Comparison of ENCODE assay signal across 10 cellular contexts in genomic region chr2:36450466-36451196, GRCh38.
A peak's percentile ranks its signal among the peaks of the same experiment; 100 is the strongest.
DNase-seq lines count a peak whose midpoint lies in the region; ATAC-seq, FAIRE-seq and TF ChIP-seq lines count a peak whose summit lies in the region.
"Had no signal": no experiment of that assay in that cellular context is flagged by ENCODE, and none has a peak within 500 bp of the region (broad histone marks: within the 10 kb centered on the region; RNA-seq: fewer than 3 reads in every experiment).

No MANE protein-coding gene starts in this region.

- no peak overlapping the region for H3K4me3 Mint-ChIP-seq in H9
- H3K4me3 Mint-ChIP-seq: activated CD8-positive, alpha-beta T cell treated with anti-CD3 and anti-CD28 coated beads for 36 hours had no signal

- H3K4me3 ChIP-seq in astrocyte of the cerebellum (ENCODE audit: low read depth, low read length): no peak overlapping the region
- H3K4me3 ChIP-seq in heart right ventricle: no peak overlapping the region
- H3K4me3 ChIP-seq in skeletal muscle satellite cell (ENCODE audit: low read length): no peak overlapping the region
- H3K4me3 ChIP-seq in small intestine (ENCODE audit: low read depth in 1 of 2, low read length in 2 of 2): no peak overlapping the region

- ATAC-seq in heart right ventricle: peak in 6 of 8 donors; percentile 35 to 71 (median 58)
- ATAC-seq: activated CD8-positive, alpha-beta T cell treated with anti-CD3 and anti-CD28 coated beads for 36 hours had no signal

- no peaks in the 10 kb centered on the region for H3K27me3 ChIP-seq in heart right ventricle
- no peaks in the 10 kb centered on the region for H3K27me3 ChIP-seq in skeletal muscle satellite cell (ENCODE audit: control insufficient read depth, insufficient read depth, low read length)
- no peaks in the 10 kb centered on the region for H3K27me3 ChIP-seq in small intestine (ENCODE audit: control insufficient read depth in 2 of 2, insufficient read depth in 2 of 2, low read length in 2 of 2)
- H3K27me3 ChIP-seq in H9 (ENCODE audit: insufficient read depth, low read length): no peaks in the 10 kb centered on the region

- no peaks in the 10 kb centered on the region for H3K79me1 ChIP-seq in H9 (ENCODE audit: insufficient read depth, low read depth, low read length, poor library complexity, severe bottlenecking)

- intact Hi-C loops in heart right ventricle (cut with DNase I) (loop anchor here in 2 of 10 donors (10.0 kb wide), 1 partner anchor 96 kb away; the partner anchor contains the start of gene CRIM1 (in 2 of the 2)), posterior cingulate gyrus (cut with DNase I) (no loop called here)

- H3K79me2 ChIP-seq in H9 (ENCODE audit: insufficient read depth, low read length): no peaks in the 10 kb centered on the region

- no peak overlapping the region for H2BK15ac ChIP-seq in H9 (ENCODE audit: low read depth, low read length)

- no peak overlapping the region for H3K14ac ChIP-seq in H9 (ENCODE audit: insufficient read depth, low read length)

- no peaks in the 10 kb centered on the region for H4K20me1 ChIP-seq in H9 (ENCODE audit: control insufficient read depth, insufficient read depth, insufficient read length)

- H2BK12ac ChIP-seq in H9 (ENCODE audit: insufficient read length, low read depth, low read length): no peak overlapping the region

- H4K91ac ChIP-seq in H9 (ENCODE audit: insufficient read length, low read depth, low read length): no peak overlapping the region

- no peak for FAIRE-seq in small intestine (lab: Jason Lieb, UNC)

- no peak overlapping the region for H3K56ac ChIP-seq in H9 (ENCODE audit: insufficient read length, low read depth, low read length)

- H3K27me3 Mint-ChIP-seq in H9 (ENCODE audit: low read depth): no peaks in the 10 kb centered on the region
- H3K27me3 Mint-ChIP-seq: activated CD8-positive, alpha-beta T cell treated with anti-CD3 and anti-CD28 coated beads for 36 hours had no signal

- H4K8ac ChIP-seq in H9 (replicated peaks; ENCODE audit: insufficient read length, low read depth, low read length): no peak overlapping the region

- no peak overlapping the region for H4K5ac ChIP-seq in H9 (ENCODE audit: insufficient read length, low read depth, low read length)

- no peaks in the 10 kb centered on the region for H3K9me3 Mint-ChIP-seq in H9
- H3K9me3 Mint-ChIP-seq: activated CD8-positive, alpha-beta T cell treated with anti-CD3 and anti-CD28 coated beads for 36 hours had no signal

- H2BK120ac ChIP-seq in H9 (ENCODE audit: low read depth, low read length, poor library complexity, severe bottlenecking): no peak overlapping the region

- H3K27ac ChIP-seq in heart right ventricle: peak overlapping the region in 6 of 10 donors; percentile 40 to 80 (median 60)
- H3K27ac ChIP-seq in small intestine (ENCODE audit: low read depth in 1 of 2, low read length in 1 of 2): no peak overlapping the region
- no peak overlapping the region for H3K27ac ChIP-seq in H9 (ENCODE audit: insufficient read length, low read depth, low read length)
- H3K27ac ChIP-seq: KMS-11 had no signal

- 50 to 56% methylated on average over 5 of the region's 5 CpGs for WGBS in heart right ventricle, 2 donors
- WGBS in small intestine, 3 donors: 65 to 88% (median 84%) methylated on average over 5 of the region's 5 CpGs
- no CpG with 5 or more reads among the region's 5 CpGs for WGBS in H9 (ENCODE audit: extremely low coverage, insufficient read length, low lambda C conversion rate)

- H3T11ph ChIP-seq in H9 (ENCODE audit: low read length): no peak overlapping the region

- H3K4ac ChIP-seq in H9 (ENCODE audit: low read depth, low read length): no peak overlapping the region

- H2AK5ac ChIP-seq in H9 (ENCODE audit: insufficient read length, low read length): no peak overlapping the region

- H2BK20ac ChIP-seq in H9 (ENCODE audit: low read depth, low read length, poor library complexity, severe bottlenecking): no peak overlapping the region

- H3K36me3 ChIP-seq in heart right ventricle: peaks cover 0 to 35% (median 4%) of the 10 kb centered on the region in 9 donors
- H3K36me3 ChIP-seq in skeletal muscle satellite cell (ENCODE audit: insufficient read depth, low read length): peaks cover 91% of the 10 kb centered on the region
- peaks cover 0 to 2% of the 10 kb centered on the region in 2 donors for H3K36me3 ChIP-seq in small intestine (ENCODE audit: control insufficient read depth in 2 of 2, insufficient read depth in 2 of 2, low read length in 2 of 2)

- peaks cover 7 to 28% (median 11%) of the 10 kb centered on the region in 3 experiments; a peak in 6 of 7 replicates for H3K36me3 Mint-ChIP-seq in H9 (ENCODE audit: insufficient read depth in 1 of 3, low read depth in 3 of 3)

- H2AFZ ChIP-seq in H9 (ENCODE audit: low read length): no peak overlapping the region

- no peak overlapping the region for H3K18ac ChIP-seq in H9 (ENCODE audit: insufficient read length, low read depth, low read length)

- H3K23me2 ChIP-seq in H9 (ENCODE audit: insufficient read length, low read depth, low read length, poor library complexity, severe bottlenecking): no peaks in the 10 kb centered on the region

- TF ChIP-seq CTCF in astrocyte of the cerebellum (IDR thresholded peaks at IDR 0.05; ENCODE audit: low read depth, low read length, missing control alignments) (no peak), heart right ventricle (IDR thresholded peaks at IDR 0.05) (no peak), H9 (conservative IDR thresholded peaks at IDR 0.05) (no peak)

- H3K4me1 ChIP-seq in heart right ventricle (peaks cover 4 to 84% (median 53%) of the 10 kb centered on the region in 9 donors), skeletal muscle satellite cell (ENCODE audit: control insufficient read depth, insufficient read depth, low read length) (peaks cover 65% of the 10 kb centered on the region), small intestine (ENCODE audit: control insufficient read depth in 2 of 2, insufficient read depth in 1 of 2, low read depth in 1 of 2, low read length in 1 of 2) (peaks cover 0 to 2% of the 10 kb centered on the region in 2 donors), H9 (ENCODE audit: insufficient read depth, low read length) (peaks cover 6% of the 10 kb centered on the region)

- H3K9ac ChIP-seq in skeletal muscle satellite cell (ENCODE audit: low read depth, low read length) (peak overlapping the region; percentile 63), H9 (ENCODE audit: extremely low read depth, insufficient read length, low read length) (no peak overlapping the region)
- H3K9ac ChIP-seq: KMS-11 had no signal

- H3K27ac Mint-ChIP-seq in H9: no peak overlapping the region
- H3K27ac Mint-ChIP-seq: activated CD8-positive, alpha-beta T cell treated with anti-CD3 and anti-CD28 coated beads for 36 hours had no signal

- H3K23ac ChIP-seq in H9 (ENCODE audit: insufficient read length, low read depth, low read length): no peak overlapping the region

- in situ Hi-C loops in astrocyte of the cerebellum (cut with HindIII; ENCODE audit: low sequenced_read_pairs): no loop called here

- peak; percentile 88 for DNase-seq in ELR (ENCODE audit: low read depth)
- peak; percentile 89 for DNase-seq in astrocyte of the cerebellum (ENCODE audit: low read depth)
- no peak for DNase-seq in heart right ventricle
- DNase-seq in small intestine: no peak
- no peak for DNase-seq in H9
- no peak for DNase-seq in NCI-H2081 treated with DMSO at 0.1 percent for 48 hours (lab: John Stamatoyannopoulos, UW)
- DNase-seq in posterior cingulate gyrus: no peak
- DNase-seq: activated CD8-positive, alpha-beta T cell treated with anti-CD3 and anti-CD28 coated beads for 36 hours had no signal

- H3K9me3 ChIP-seq in heart right ventricle (no peaks in the 10 kb centered on the region), skeletal muscle satellite cell (replicated peaks; ENCODE audit: low read length) (no peaks in the 10 kb centered on the region), small intestine (ENCODE audit: control insufficient read depth, low read depth) (no peaks in the 10 kb centered on the region), H9 (ENCODE audit: control insufficient read depth, low read depth, low read length) (no peaks in the 10 kb centered on the region)

- no peak overlapping the region for H2BK5ac ChIP-seq in H9 (ENCODE audit: insufficient read length, low read length)

- H3K4me2 ChIP-seq in skeletal muscle satellite cell (ENCODE audit: low read length) (peak overlapping the region; percentile 23), H9 (ENCODE audit: insufficient read depth, insufficient read length, low read length) (no peak overlapping the region)
- H3K4me2 ChIP-seq: KMS-11 had no signal

- peaks cover 3 to 13% of the 10 kb centered on the region in 2 experiments for H3K4me1 Mint-ChIP-seq in H9

Comparison
In these comparisons a context has a peak if more than half of its experiments do, and no peak if none do; other contexts are left out.
1. DNase-seq: peak in ELR (single experiment) and astrocyte of the cerebellum (single experiment); none in heart right ventricle (0 of 2), small intestine (single experiment), H9 (single experiment), NCI-H2081 treated with DMSO at 0.1 percent for 48 hours (single experiment) and posterior cingulate gyrus (0 of 10).
2. H3K27ac ChIP-seq: peak in heart right ventricle (6 of 10); none in small intestine (0 of 2) and H9 (single experiment).